ENCODE assay signal across 20 cellular contexts in genomic region chr17:19785854-19786253, GRCh38. TPM values are rescaled to one million over a fixed set of nuclear protein-coding genes. Genes with fewer than 3 reads are reported as not detected.
A peak's percentile ranks its signal among the peaks of the same experiment; 100 is the strongest.
DNase-seq lines count a peak whose midpoint lies in the region; ATAC-seq, FAIRE-seq and TF ChIP-seq lines count a peak whose summit lies in the region.
"Had no signal": no experiment of that assay in that cellular context is flagged by ENCODE, and none has a peak within 500 bp of the region (broad histone marks: within the 10 kb centered on the region; RNA-seq: fewer than 3 reads in every experiment).

No MANE protein-coding gene starts in this region.

- no peaks in the 10 kb centered on the region for H3K27me3 ChIP-seq in H7 (ENCODE audit: control insufficient read depth, insufficient read depth, low read length)
- no peaks in the 10 kb centered on the region for H3K27me3 ChIP-seq in PC-3 (ENCODE audit: low read length)
- no peaks in the 10 kb centered on the region for H3K27me3 ChIP-seq in H1 (replicated peaks in 1 of 4; ENCODE audit: control insufficient read depth in 3 of 4, extremely low read depth in 1 of 4, insufficient read depth in 3 of 4, low read length in 3 of 4)
- H3K27me3 ChIP-seq: cardiac muscle cell, esophagus squamous epithelium, Peyer's patch, vagina had no signal

- H3K36me3 Mint-ChIP-seq in MCF 10A (ENCODE audit: insufficient read depth, unreplicated experiment) = peaks cover 24% of the 10 kb centered on the region

- no peak overlapping the region for H3K23ac ChIP-seq in H1 (ENCODE audit: insufficient read length)

- 60% methylated on average over 4 of the region's 4 CpGs for WGBS in A549 (ENCODE audit: missing lambda C conversion rate)
- WGBS in H1 (ENCODE audit: extremely low coverage in 1 of 2, insufficient coverage in 1 of 2, insufficient read length in 1 of 2, insufficient replicate concordance in 2 of 2, low coverage in 1 of 2, low lambda C conversion rate in 2 of 2, missing lambda C conversion rate in 1 of 2), 2 experiments = 67% methylated on average over 4 of the region's 4 CpGs; no CpG with 5 or more reads in 1 of the 2 experiments
- 72 to 85% methylated on average over 4 of the region's 4 CpGs for WGBS in lower leg skin, 2 donors

- H3K79me2 ChIP-seq in PC-3 (ENCODE audit: low read length) (no peaks in the 10 kb centered on the region), H1 (ENCODE audit: control insufficient read depth in 1 of 2, insufficient read depth in 2 of 2, low read length in 2 of 2) (no peaks in the 10 kb centered on the region)

- POLR2A ChIA-PET in A549 (lab: Yijun Ruan, JAX) = no interaction called here
- POLR2A ChIA-PET in PC-3 (lab: Charles Lee; ENCODE audit: unreplicated experiment) = no interaction called here
- POLR2A ChIA-PET in H1 (lab: Charles Lee; ENCODE audit: partially characterized antibody) = no interaction called here
- POLR2A ChIA-PET in MCF 10A (lab: Yijun Ruan, JAX) = interaction anchor here (0.6 kb wide), 1 partner anchor 89 kb away, joined by 3 read pairs; no protein-coding TSS in a partner anchor

- H2AK5ac ChIP-seq in H1 (ENCODE audit: low read depth, low read length) = no peak overlapping the region

- FAIRE-seq in A549 (lab: Jason Lieb, UNC) (no peak), H1 (lab: Jason Lieb, UNC) (no peak)

- no peaks in the 10 kb centered on the region for H3F3A ChIP-seq in PC-3 (ENCODE audit: low read length, unreplicated experiment)

- peak; percentile 32 to 66; a peak in 3 of 5 replicates for TF ChIP-seq RAD21 in A549 (conservative IDR thresholded peaks at IDR 0.05 in 1 of 2, IDR thresholded peaks at IDR 0.05 in 1 of 2)
- TF ChIP-seq RAD21 in H1 (IDR thresholded peaks at IDR 0.05 in 1 of 2, conservative IDR thresholded peaks at IDR 0.05 in 1 of 2; ENCODE audit: low read depth in 2 of 2, low read length in 2 of 2) = peak; percentile 73 to 78

- no peaks in the 10 kb centered on the region for H3K23me2 ChIP-seq in H1 (ENCODE audit: low read depth, low read length)

- no peak overlapping the region for H2BK15ac ChIP-seq in H1 (ENCODE audit: low read length)

- H3K4me2 ChIP-seq in A549 (no peak overlapping the region), PC-3 (ENCODE audit: low read length) (no peak overlapping the region), H1 (ENCODE audit: insufficient read depth in 1 of 2, low read depth in 2 of 2, low read length in 2 of 2) (no peak overlapping the region)

- ATAC-seq in A549 (peak; percentile 54 to 79; a peak in 3 of 6 replicates), PC-3 (no peak; the same call in 1 of the 2 replicates)
- ATAC-seq: left ventricle myocardium superior had no signal

- no peaks in the 10 kb centered on the region for H3K9me2 ChIP-seq in PC-3 (replicated peaks; ENCODE audit: low read length)

- no peak overlapping the region for H3K27ac Mint-ChIP-seq in MCF 10A (ENCODE audit: low read depth, unreplicated experiment)

- no peak overlapping the region for H4K8ac ChIP-seq in H1 (ENCODE audit: extremely low read depth, insufficient read depth, low read length)

- no peak for DNase-seq in A549 (ENCODE audit: low read depth in 1 of 2, low spot score in 1 of 2)
- DNase-seq in H7 = peak; percentile 53
- DNase-seq in PC-3 = peak; percentile 28
- DNase-seq in H1 (ENCODE audit: low read depth in 1 of 2, low spot score in 2 of 2) = no peak
- DNase-seq in epidermal melanocyte (ENCODE audit: insufficient read length, low spot score) = no peak
- no peak for DNase-seq in lower leg skin (ENCODE audit: low spot score in 2 of 2)
- DNase-seq in MCF 10A (ENCODE audit: unreplicated experiment) = no peak
- no peak for DNase-seq in amniotic stem cell (lab: John Stamatoyannopoulos, UW)
- DNase-seq: activated CD4-positive, alpha-beta T cell treated with anti-CD3 and anti-CD28 coated beads for 4 hours; CD4-positive, alpha-beta memory T cell; DMS79; esophagus squamous epithelium; left ventricle myocardium superior; NCI-H1436; NCI-H774; Peyer's patch; T1000 had no signal

- H3K4me3 Mint-ChIP-seq in MCF 10A (ENCODE audit: unreplicated experiment) = no peak overlapping the region
- H3K4me3 Mint-ChIP-seq: CD4-positive, alpha-beta memory T cell had no signal

- H4K5ac ChIP-seq in H1 (ENCODE audit: insufficient read length, low read depth, low read length) = no peak overlapping the region

- H3K9me3 Mint-ChIP-seq in MCF 10A (ENCODE audit: unreplicated experiment) = no peaks in the 10 kb centered on the region
- H3K9me3 Mint-ChIP-seq: CD4-positive, alpha-beta memory T cell had no signal

- H2AFZ ChIP-seq in PC-3 (ENCODE audit: low read length) = no peak overlapping the region
- H2AFZ ChIP-seq in H1 (ENCODE audit: low read length) = no peak overlapping the region

- CTCF ChIA-PET in A549 (lab: Yijun Ruan, JAX) = interaction anchor here (0.6 to 2.1 kb wide), 7 partner anchors 11 to 324 kb away, joined by 3 to 5 read pairs (median 3); no protein-coding TSS in a partner anchor
- CTCF ChIA-PET in PC-3 (lab: Charles Lee) = no interaction called here
- CTCF ChIA-PET in H1 (lab: Charles Lee; ENCODE audit: partially characterized antibody) = interaction anchor here (1.0 to 1.6 kb wide), 2 partner anchors 114 to 196 kb away, joined by 3 to 11 read pairs; no protein-coding TSS in a partner anchor
- CTCF ChIA-PET in MCF 10A (lab: Yijun Ruan, JAX) = interaction anchor here (0.6 kb wide), 1 partner anchor 27 kb away, joined by 4 read pairs; no protein-coding TSS in a partner anchor

- TF ChIP-seq EP300 in A549 (IDR thresholded peaks at IDR 0.05) (no peak), H1 (IDR thresholded peaks at IDR 0.05; ENCODE audit: borderline replicate concordance in 1 of 2, low read depth in 2 of 2, low read length in 2 of 2) (no peak)

- no peaks in the 10 kb centered on the region for H4K20me1 ChIP-seq in PC-3 (ENCODE audit: low read length)
- no peaks in the 10 kb centered on the region for H4K20me1 ChIP-seq in H1 (replicated peaks in 1 of 2; ENCODE audit: control insufficient read depth in 1 of 2, insufficient read depth in 2 of 2, low read length in 2 of 2)

- H3K4me1 ChIP-seq in A549 (no peaks in the 10 kb centered on the region), PC-3 (ENCODE audit: insufficient read depth, low read length) (no peaks in the 10 kb centered on the region), H1 (replicated peaks in 1 of 4; ENCODE audit: control insufficient read depth in 3 of 4, insufficient read depth in 4 of 4, low read length in 3 of 4) (no peaks in the 10 kb centered on the region)
- H3K4me1 ChIP-seq: Peyer's patch, vagina had no signal

- no peaks in the 10 kb centered on the region for H3K79me1 ChIP-seq in H1 (ENCODE audit: low read depth, low read length)

- no peaks in the 10 kb centered on the region for H3K27me3 Mint-ChIP-seq in MCF 10A (ENCODE audit: insufficient read depth, unreplicated experiment)
- H3K27me3 Mint-ChIP-seq: CD4-positive, alpha-beta memory T cell had no signal

- TF ChIP-seq POLR2A in A549 (IDR thresholded peaks at IDR 0.05; ENCODE audit: low read length) (no peak), H1 (IDR thresholded peaks at IDR 0.05; ENCODE audit: control extremely low read depth in 1 of 2, low read depth in 2 of 2, low read length in 2 of 2) (no peak), lower leg skin (IDR thresholded peaks at IDR 0.05) (no peak)

- H3K36me3 ChIP-seq in H7 (replicated peaks; ENCODE audit: control insufficient read depth, insufficient read depth, low read length) (no peaks in the 10 kb centered on the region), PC-3 (ENCODE audit: low read depth, low read length) (no peaks in the 10 kb centered on the region), H1 (ENCODE audit: control insufficient read depth in 2 of 4, insufficient read depth in 4 of 4, low read length in 3 of 4) (no peaks in the 10 kb centered on the region)

- H3K4me1 Mint-ChIP-seq in MCF 10A (ENCODE audit: insufficient read depth, unreplicated experiment) = peaks cover 6% of the 10 kb centered on the region

- H2BK5ac ChIP-seq in H1 (ENCODE audit: low read depth, low read length) = no peak overlapping the region

- no peak overlapping the region for H3K4me3 ChIP-seq in A549
- H3K4me3 ChIP-seq in H7 (ENCODE audit: insufficient read depth, low read depth, low read length) = no peak overlapping the region
- no peak overlapping the region for H3K4me3 ChIP-seq in PC-3 (ENCODE audit: low read length)
- H3K4me3 ChIP-seq in H1 (ENCODE audit: extremely low read depth in 1 of 4, insufficient read depth in 2 of 4, low read depth in 3 of 4, low read length in 4 of 4) = no peak overlapping the region
- no peak overlapping the region for H3K4me3 ChIP-seq in lower leg skin (ENCODE audit: low read depth, poor library complexity, severe bottlenecking)
- H3K4me3 ChIP-seq: cardiac muscle cell, esophagus squamous epithelium, Peyer's patch, SK-N-MC, vagina had no signal

- intact Hi-C loops in PC-3 (cut with micrococcal nuclease) = no loop called here
- intact Hi-C loops in lower leg skin (cut with DNase I; ENCODE audit: low total_unique reads) = no loop called here
- intact Hi-C loops in MCF 10A (cut with micrococcal nuclease) = no loop called here

- no peak overlapping the region for H4K91ac ChIP-seq in H1 (replicated peaks; ENCODE audit: insufficient read length, low read length)

- H2BK20ac ChIP-seq in H1 (ENCODE audit: low read length) = no peak overlapping the region

- TF ChIP-seq CTCF in A549 (IDR thresholded peaks at IDR 0.05) = no peak; the same call in 2 of the 3 replicates
- peak; percentile 64 for TF ChIP-seq CTCF in PC-3 (conservative IDR thresholded peaks at IDR 0.05; ENCODE audit: low read depth, low read length)
- TF ChIP-seq CTCF in H1 (IDR thresholded peaks at IDR 0.05; ENCODE audit: control extremely low read depth in 1 of 3, insufficient read depth in 1 of 3, low read depth in 1 of 3, low read length in 3 of 3) = peak; percentile 47 to 59 (median 54)
- no peak for TF ChIP-seq CTCF in lower leg skin (IDR thresholded peaks at IDR 0.05)
- TF ChIP-seq CTCF in MCF 10A (IDR thresholded peaks at IDR 0.05; ENCODE audit: unreplicated experiment) = no peak

- BruUV-seq in PC-3 (replicated peaks; lab: Mats Ljungman, UMichigan) = no TSS peak
- no TSS peak for BruUV-seq in MCF 10A (replicated peaks; lab: Mats Ljungman, UMichigan)

- H3K9ac ChIP-seq in PC-3 (ENCODE audit: low read length) (no peak overlapping the region), H1 (replicated peaks in 1 of 4; ENCODE audit: extremely low read depth in 1 of 4, low read depth in 3 of 4, low read length in 3 of 4) (no peak overlapping the region)

- no peak overlapping the region for H2BK120ac ChIP-seq in H1 (replicated peaks; ENCODE audit: low read depth, low read length)

- H3K4ac ChIP-seq in H1 (replicated peaks; ENCODE audit: insufficient read length, low read depth, low read length) = no peak overlapping the region

- no peaks in the 10 kb centered on the region for H3K9me3 ChIP-seq in A549
- H3K9me3 ChIP-seq in PC-3 (ENCODE audit: low read length) = no peaks in the 10 kb centered on the region
- H3K9me3 ChIP-seq in H1 (ENCODE audit: insufficient read depth in 2 of 2, low read depth in 1 of 2, low read length in 1 of 2) = no peaks in the 10 kb centered on the region
- H3K9me3 ChIP-seq: esophagus squamous epithelium, Peyer's patch, vagina had no signal

- no peak overlapping the region for H3K27ac ChIP-seq in A549
- no peak overlapping the region for H3K27ac ChIP-seq in PC-3 (ENCODE audit: low read length)
- H3K27ac ChIP-seq in H1 (ENCODE audit: low read depth, low read length) = no peak overlapping the region
- H3K27ac ChIP-seq: cardiac muscle cell, esophagus squamous epithelium, Peyer's patch, SK-N-MC, vagina had no signal

- no peak overlapping the region for H2BK12ac ChIP-seq in H1 (ENCODE audit: low read depth, low read length)

- no peak overlapping the region for H3K14ac ChIP-seq in H1 (ENCODE audit: insufficient read length)

- no peak overlapping the region for H3K56ac ChIP-seq in H1 (replicated peaks; ENCODE audit: insufficient read length, low read depth, low read length)

- H3K18ac ChIP-seq in H1 (ENCODE audit: extremely low read depth, low read length) = no peak overlapping the region

RNA-seq across cellular contexts. Expression of gene ALDH3A1, which starts 37.8 kb away (rescaled TPM):
- 1,190 and 1,547 TPM in 2 replicates for polyA plus RNA-seq in A549 (2011; rRNA removed)
- polyA plus RNA-seq in A549 (2012; cell fraction: cytosol; rRNA removed) = 723 and 1,237 TPM in 2 replicates
- 1,160 and 1,222 TPM in 2 replicates for polyA plus RNA-seq in A549 (2012; cell fraction: nucleus; rRNA removed)
- polyA plus RNA-seq in A549 (2017; fragmentation: RNase III; extraction: RNeasy Plus Mini Kit Qiagen cat#74134 plus additional on column Dnase treatment) = 833 to 1,094 TPM (median 959 TPM) in 3 replicates
- polyA minus RNA-seq in A549 (2011; rRNA and poly(A)+ RNA removed) = 958 and 1,042 TPM in 2 replicates
- total RNA-seq in H7 (2014; rRNA removed; shearing (Covaris generic)) = 0.24 and 0.26 TPM in 2 replicates
- total RNA-seq in PC-3 (2014; rRNA removed) = 27.9 and 30.1 TPM in 2 replicates
- 0.37 and 0.46 TPM in 2 replicates for total RNA-seq in H1 (2021; fragmentation: NEBNext Ultra II Directional; extraction: Animal tissue kit (Norgen Biotek cat#: 25700))
- 0.75 and 1.4 TPM in 2 replicates for polyA plus RNA-seq in H1 (2011; rRNA removed)
- 0.43 TPM for polyA plus RNA-seq in H1 (2011; cell fraction: cytosol; rRNA removed)
- 1.1 TPM for polyA plus RNA-seq in H1 (2011; cell fraction: nucleus; rRNA removed)
- 0.23 to 0.94 TPM (median 0.48 TPM) in 4 replicates for polyA plus RNA-seq in H1 (2012, experiment 1 of 2)
- polyA plus RNA-seq in H1 (2012, experiment 2 of 2) = 0.30 TPM
- 0.30 TPM for polyA plus RNA-seq in H1 (2013, experiment 1 of 2)
- polyA plus RNA-seq in H1 (2013, experiment 2 of 2) = 0.09 TPM
- polyA minus RNA-seq in H1 (2011; rRNA and poly(A)+ RNA removed) = 0.69 and 0.83 TPM in 2 replicates
- polyA minus RNA-seq in H1 (2011; cell fraction: cytosol; rRNA and poly(A)+ RNA removed) = not detected
- polyA minus RNA-seq in H1 (2011; cell fraction: nucleus; rRNA and poly(A)+ RNA removed) = 1.3 TPM
- 10 to 100 TPM; 28.3 to 93.0 (median 64.0) TPM for total RNA-seq in lower leg skin
- 4.9 and 13.4 TPM in 2 replicates for total RNA-seq in MCF 10A (2022)
- total RNA-seq: cardiac muscle cell; CD4-positive, alpha-beta memory T cell; left ventricle myocardium superior had no signal
- polyA plus RNA-seq: cardiac muscle cell; CD4-positive, alpha-beta memory T cell had no signal

Comparison
In these comparisons a context has a peak if more than half of its experiments do, and no peak if none do; other contexts are left out.
1. DNase-seq: peak in H7 (single experiment) and PC-3 (single experiment); none in A549 (0 of 2), H1 (0 of 2), epidermal melanocyte (single experiment), lower leg skin (0 of 2), MCF 10A (single experiment) and amniotic stem cell (single experiment).
2. CTCF ChIP-seq: peak in PC-3 (single experiment) and H1 (3 of 3); none in A549 (single experiment), lower leg skin (0 of 3) and MCF 10A (single experiment).
3. Of the 18 proteins assayed by ChIP-seq in both H1 and A549: peak only in H1: CTCF; only in A549: none; in both: RAD21; in neither: 16.